In genomic region chr7:137898839-137899681, GRCh38 we compare ENCODE assay signal across 8 cellular contexts. TPM values are rescaled to one million over a fixed set of nuclear protein-coding genes. Genes with fewer than 3 reads are reported as not detected.
DNase-seq lines count a peak whose midpoint lies in the region; ATAC-seq and TF ChIP-seq lines count a peak whose summit lies in the region.

No MANE protein-coding gene starts in this region.

- TF ChIP-seq CTCF in GM12873 (IDR thresholded peaks at IDR 0.05; ENCODE audit: insufficient read depth, low read depth, low read length, missing control alignments) (peak; percentile 99), NB4 (IDR thresholded peaks at IDR 0.05; ENCODE audit: low read depth, low read length) (peak; percentile 99), uterus (IDR thresholded peaks at IDR 0.05) (peak; percentile 90 to 93 (median 92))

- no peak overlapping the region for H3K9ac ChIP-seq in rectal smooth muscle tissue (ENCODE audit: low read length)

- H3K4me1 ChIP-seq in rectal smooth muscle tissue (ENCODE audit: control insufficient read depth, insufficient read depth, low read length) (peaks cover 14% of the 10 kb centered on the region), uterus (no peaks in the 10 kb centered on the region)

- H3K36me3 ChIP-seq in rectal smooth muscle tissue (ENCODE audit: control insufficient read depth, insufficient read depth, low read length), result peaks cover 17% of the 10 kb centered on the region
- H3K36me3 ChIP-seq in uterus, result no peaks in the 10 kb centered on the region

- no peaks in the 10 kb centered on the region for H3K27me3 ChIP-seq in rectal smooth muscle tissue (ENCODE audit: control insufficient read depth, insufficient read depth, low read length)
- H3K27me3 ChIP-seq in uterus, result no peaks in the 10 kb centered on the region

- TF ChIP-seq POLR2A in NB4 (IDR thresholded peaks at IDR 0.05; ENCODE audit: extremely low read depth, insufficient read length) (no peak), uterus (IDR thresholded peaks at IDR 0.05) (no peak)

- H3K27ac ChIP-seq in rectal smooth muscle tissue (ENCODE audit: low read depth, low read length) (no peak overlapping the region), uterus (peak overlapping the region; percentile 57 to 68)

- peak; percentile 42 for ATAC-seq in HG02610 (IDR thresholded peaks at IDR 0.05; ENCODE audit: unreplicated experiment)
- peak; percentile 94 for ATAC-seq in left ventricle myocardium superior

- intact Hi-C loops in left ventricle myocardium superior (cut with micrococcal nuclease) (loop anchor here (2.0 kb wide), 1 partner anchor 242 kb away; no protein-coding TSS in a partner anchor), uterus (cut with DNase I; ENCODE audit: low total_unique reads) (loop anchor here (10.0 kb wide), 1 partner anchor 244 kb away; no protein-coding TSS in a partner anchor)

- H3K4me3 ChIP-seq in NB4 (ENCODE audit: low read depth, low read length) (peak overlapping the region; percentile 57), rectal smooth muscle tissue (ENCODE audit: low read length) (peak overlapping the region; percentile 25), uterus (no peak overlapping the region)

- no peaks in the 10 kb centered on the region for H3K9me3 ChIP-seq in uterus

- DNase-seq in NB4 (ENCODE audit: low read depth) (peak; percentile 92), T follicular helper cell (ENCODE audit: low read depth) (peak; percentile 61), left ventricle myocardium superior (peak; percentile 90), uterus (peak; percentile 78 to 80)
- peak; percentile 64 for DNase-seq in activated naive CD8-positive, alpha-beta T cell treated with anti-CD3 and anti-CD28 coated beads, Interleukin-2, amount 50 U/mL, for 16 hours (ENCODE audit: low read depth, low spot score)

RNA-seq across cellular contexts. Expression of gene DGKI, which starts 52.3 kb away (rescaled TPM):
- total RNA-seq in left ventricle myocardium superior, result 0.47 TPM
- 1 to 10 TPM; 1.0 to 8.5 (median 4.1) TPM for total RNA-seq in uterus

Comparison
In these comparisons a context has a peak if more than half of its experiments do, and no peak if none do; other contexts are left out.
1. H3K4me3 ChIP-seq: peak in NB4 (single experiment) and rectal smooth muscle tissue (single experiment); none in uterus (0 of 2).
2. Peak in every context shown above with its lines, with median percentiles within 50 percentile points of each other: CTCF ChIP-seq and DNase-seq.